Comparison of ENCODE assay signal across 20 cellular contexts in the genomic region with DNA sequence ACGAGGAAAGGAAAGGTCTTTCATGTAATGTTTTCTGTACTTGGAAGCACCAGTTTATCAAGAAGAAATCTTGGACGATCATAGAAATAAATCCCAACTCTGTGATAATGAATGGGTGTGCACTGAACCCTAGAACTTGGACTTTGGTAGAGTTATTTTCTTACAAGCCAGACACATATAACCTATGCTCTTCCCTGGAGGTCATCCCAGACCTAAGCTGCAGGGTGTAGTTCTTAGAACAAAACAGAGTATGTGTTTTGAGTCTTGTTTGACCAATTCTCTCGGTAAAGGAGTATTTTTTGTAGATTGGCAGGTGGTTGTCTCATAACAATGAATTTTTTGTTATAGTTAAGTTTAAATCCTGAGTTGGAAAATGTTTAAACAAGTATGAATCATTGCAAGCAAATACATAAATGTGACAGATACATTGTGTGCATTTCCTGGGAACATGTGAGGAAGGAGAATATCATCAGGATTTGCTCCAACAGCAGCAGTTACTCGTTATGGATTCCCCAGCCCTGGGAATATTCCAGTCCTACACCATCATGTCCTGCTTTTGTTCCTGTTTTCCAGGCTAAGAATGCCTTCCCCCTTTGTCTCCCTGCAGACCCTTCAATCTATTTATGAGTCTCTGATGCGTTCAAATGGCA.
DNase-seq lines count a peak whose midpoint lies in the region; ATAC-seq lines count a peak whose summit lies in the region.
"Had no signal": no experiment of that assay in that cellular context is flagged by ENCODE, and none has a peak within 500 bp of the region (broad histone marks: within the 10 kb centered on the region; RNA-seq: fewer than 3 reads in every experiment).

No MANE protein-coding gene starts in this region.

- ATAC-seq in esophagus mucosa: no peak
- ATAC-seq: GM12878 had no signal

- H3K27ac ChIP-seq in angular gyrus (ENCODE audit: low read depth, low read length): peak overlapping the region; percentile 17
- H3K27ac ChIP-seq: SJSA1 had no signal

- DNase-seq in DMS53 (lab: John Stamatoyannopoulos, UW) (peak; percentile 56), inferior parietal cortex (ENCODE audit: extremely low spot score) (peak; percentile 32), pulmonary artery endothelial cell (ENCODE audit: low read depth, low spot score) (peak; percentile 60), HUDEP-2 (lab: John Stamatoyannopoulos, UW; ENCODE audit: unreplicated experiment in 76 of 76) (no peak), SIG-M5 (lab: John Stamatoyannopoulos, UW) (no peak)
- no peak for DNase-seq in stimulated activated CD8-positive, alpha-beta memory T cell treated with anti-CD3 and anti-CD28 coated beads, Interleukin-4, amount 100 ng/mL, for 48 hours
- DNase-seq: CD4-positive, alpha-beta memory T cell; DMS153; EL; KBM-7; NCI-H1105 treated with DMSO at 0.1 percent for 48 hours; NCI-H187; NCI-H2227 treated with DMSO at 0.1 percent for 48 hours; NCI-H510A treated with DMSO at 0.1 percent for 48 hours; NCI-H82; OCI-M1 had no signal

Comparison
In these comparisons a context has a peak if more than half of its experiments do, and no peak if none do; other contexts are left out.
1. DNase-seq: peak in DMS53 (single experiment), inferior parietal cortex (single experiment) and pulmonary artery endothelial cell (single experiment); none in stimulated activated CD8-positive, alpha-beta memory T cell treated with anti-CD3 and anti-CD28 coated beads, Interleukin-4, amount 100 ng/mL, for 48 hours (single experiment), HUDEP-2 (0 of 76) and SIG-M5 (single experiment).